Comparison of ENCODE assay signal across 19 cellular contexts in genomic region chr10:8776926-8777625, GRCh38.
DNase-seq lines count a peak whose midpoint lies in the region; ATAC-seq, FAIRE-seq and TF ChIP-seq lines count a peak whose summit lies in the region.
"Had no signal": no experiment of that assay in that cellular context is flagged by ENCODE, and none has a peak within 500 bp of the region (broad histone marks: within the 10 kb centered on the region; RNA-seq: fewer than 3 reads in every experiment).

No MANE protein-coding gene starts in this region.

- no peaks in the 10 kb centered on the region for H3K9me3 Mint-ChIP-seq in activated T-cell treated with anti-CD3 and anti-CD28 coated beads, Interleukin-2, amount 50 U/mL, for 72 hours
- H3K9me3 Mint-ChIP-seq in activated CD4-positive, alpha-beta memory T cell treated with anti-CD3 and anti-CD28 coated beads for 36 hours, result no peaks in the 10 kb centered on the region

- H3K4me2 ChIP-seq in DND-41 (ENCODE audit: insufficient read depth, low read length), result peak overlapping the region; percentile 46
- H3K4me2 ChIP-seq: A549 had no signal

- intact Hi-C loops in activated CD4-positive, alpha-beta memory T cell treated with anti-CD3 and anti-CD28 coated beads for 36 hours (cut with micrococcal nuclease), result no loop called here

- H4K20me1 ChIP-seq in DND-41 (ENCODE audit: insufficient read depth, low read length), result no peaks in the 10 kb centered on the region

- H3K79me2 ChIP-seq in DND-41 (ENCODE audit: insufficient read depth, low read length), result no peaks in the 10 kb centered on the region

- POLR2A ChIA-PET in activated CD4-positive, alpha-beta memory T cell treated with anti-CD3 and anti-CD28 coated beads for 36 hours (lab: Charles Lee), result no interaction called here

- FAIRE-seq in bronchial epithelial cell (lab: Jason Lieb, UNC), result no peak
- FAIRE-seq: A549, G401.6, GM12891 had no signal

- H3K9me3 ChIP-seq in DND-41 (ENCODE audit: insufficient read depth, low read length, severe bottlenecking), result no peaks in the 10 kb centered on the region
- H3K9me3 ChIP-seq: A549 had no signal

- H3K4me1 ChIP-seq in DND-41 (ENCODE audit: insufficient read depth, low read length), result peaks cover 32% of the 10 kb centered on the region
- H3K4me1 ChIP-seq: A549 had no signal

- H3K27me3 Mint-ChIP-seq in activated T-cell treated with anti-CD3 and anti-CD28 coated beads, Interleukin-2, amount 50 U/mL, for 72 hours (ENCODE audit: low read depth), result peaks cover 3% of the 10 kb centered on the region
- no peaks in the 10 kb centered on the region for H3K27me3 Mint-ChIP-seq in activated CD4-positive, alpha-beta memory T cell treated with anti-CD3 and anti-CD28 coated beads for 36 hours

- peak overlapping the region; percentile 63 for H2AFZ ChIP-seq in DND-41 (ENCODE audit: low read depth, low read length)

- no peak for DNase-seq in activated T-cell treated with anti-CD3 and anti-CD28 coated beads, Interleukin-2, amount 50 U/mL, for 72 hours
- no peak for DNase-seq in activated T-cell treated with anti-CD3 and anti-CD28 coated beads, Interleukin-2, amount 50 U/mL, for 1 hour
- DNase-seq in DND-41 (peak; percentile 54), bronchial epithelial cell (ENCODE audit: low read depth) (peak; percentile 45), retina (no peak)
- DNase-seq in activated CD4-positive, alpha-beta memory T cell treated with anti-CD3 and anti-CD28 coated beads for 36 hours, result no peak
- DNase-seq: DMS79, HCEC 1CT, NCI-H1048, NCI-H146, NCI-H345, NCI-H69, PC-3 had no signal

- H3K27ac Mint-ChIP-seq in activated T-cell treated with anti-CD3 and anti-CD28 coated beads, Interleukin-2, amount 50 U/mL, for 72 hours, result peak overlapping the region; percentile 85
- peak overlapping the region; percentile 62 for H3K27ac Mint-ChIP-seq in activated CD4-positive, alpha-beta memory T cell treated with anti-CD3 and anti-CD28 coated beads for 36 hours

- peak overlapping the region; percentile 3 to 20 for H3K4me3 Mint-ChIP-seq in activated T-cell treated with anti-CD3 and anti-CD28 coated beads, Interleukin-2, amount 50 U/mL, for 72 hours
- H3K4me3 Mint-ChIP-seq in activated CD4-positive, alpha-beta memory T cell treated with anti-CD3 and anti-CD28 coated beads for 36 hours, result no peak overlapping the region

- H3K9ac ChIP-seq in DND-41 (ENCODE audit: low read depth, low read length), result peak overlapping the region; percentile 39

- no peaks in the 10 kb centered on the region for H3K36me3 Mint-ChIP-seq in activated T-cell treated with anti-CD3 and anti-CD28 coated beads, Interleukin-2, amount 50 U/mL, for 72 hours (ENCODE audit: insufficient read depth in 2 of 2)
- H3K36me3 Mint-ChIP-seq in activated CD4-positive, alpha-beta memory T cell treated with anti-CD3 and anti-CD28 coated beads for 36 hours, result no peaks in the 10 kb centered on the region

- H3K36me3 ChIP-seq in DND-41 (ENCODE audit: insufficient read depth, low read length) (no peaks in the 10 kb centered on the region), bronchial epithelial cell (ENCODE audit: control insufficient read depth, insufficient read depth, low read length) (no peaks in the 10 kb centered on the region)

- H3K27me3 ChIP-seq in DND-41 (ENCODE audit: insufficient read depth, low read length, poor library complexity) (no peaks in the 10 kb centered on the region), bronchial epithelial cell (ENCODE audit: control insufficient read depth, insufficient read depth, low read length) (no peaks in the 10 kb centered on the region)

- H3K4me1 Mint-ChIP-seq in activated T-cell treated with anti-CD3 and anti-CD28 coated beads, Interleukin-2, amount 50 U/mL, for 72 hours (ENCODE audit: low read depth), result peaks cover 28% of the 10 kb centered on the region
- H3K4me1 Mint-ChIP-seq in activated CD4-positive, alpha-beta memory T cell treated with anti-CD3 and anti-CD28 coated beads for 36 hours (ENCODE audit: low read depth), result peaks cover 20% of the 10 kb centered on the region

- CTCF ChIA-PET in activated CD4-positive, alpha-beta memory T cell treated with anti-CD3 and anti-CD28 coated beads for 36 hours (lab: Charles Lee), result no interaction called here

- TF ChIP-seq CTCF in DND-41 (IDR thresholded peaks at IDR 0.05; ENCODE audit: borderline replicate concordance, extremely low read depth, low read length, poor library complexity, severe bottlenecking) (no peak), bronchial epithelial cell (IDR thresholded peaks at IDR 0.05; ENCODE audit: insufficient read depth, low read length, severe bottlenecking) (no peak)

- H3K4me3 ChIP-seq in DND-41 (ENCODE audit: low read depth in 1 of 2, low read length in 2 of 2), result peak overlapping the region in 1 of 2 experiments; percentile 9; a peak in 1 of 4 replicates
- no peak overlapping the region for H3K4me3 ChIP-seq in bronchial epithelial cell (ENCODE audit: low read depth, low read length)
- H3K4me3 ChIP-seq: A549 had no signal

- no peak for ATAC-seq in activated T-cell treated with anti-CD3 and anti-CD28 coated beads, Interleukin-2, amount 50 U/mL, for 72 hours (replicated peaks in 1 of 2)
- ATAC-seq in DND-41 (ENCODE audit: insufficient read depth, low read depth), result peak; percentile 92
- no peak for ATAC-seq in HG02642 (IDR thresholded peaks at IDR 0.05; ENCODE audit: poor library complexity, unreplicated experiment)
- ATAC-seq in HG03432 (IDR thresholded peaks at IDR 0.05; ENCODE audit: unreplicated experiment), result no peak
- ATAC-seq: A549, PC-3 had no signal

- peak overlapping the region; percentile 83 for H3K27ac ChIP-seq in DND-41 (ENCODE audit: low read length)
- H3K27ac ChIP-seq: A549, C4-2B had no signal

Comparison
In these comparisons a context has a peak if more than half of its experiments do, and no peak if none do; other contexts are left out.
1. DNase-seq: peak in DND-41 (single experiment) and bronchial epithelial cell (single experiment); none in activated T-cell treated with anti-CD3 and anti-CD28 coated beads, Interleukin-2, amount 50 U/mL, for 72 hours (0 of 2), activated T-cell treated with anti-CD3 and anti-CD28 coated beads, Interleukin-2, amount 50 U/mL, for 1 hour (single experiment), activated CD4-positive, alpha-beta memory T cell treated with anti-CD3 and anti-CD28 coated beads for 36 hours (single experiment) and retina (single experiment).